ENCODE assay signal across 18 cellular contexts in genomic region chr21:16192900-16193299, GRCh38.
DNase-seq lines count a peak whose midpoint lies in the region; ATAC-seq and TF ChIP-seq lines count a peak whose summit lies in the region.
"Had no signal": no experiment of that assay in that cellular context is flagged by ENCODE, and none has a peak within 500 bp of the region (broad histone marks: within the 10 kb centered on the region; RNA-seq: fewer than 3 reads in every experiment).

No MANE protein-coding gene starts in this region.

- CTCF ChIA-PET in RWPE1 (lab: Yijun Ruan, JAX): no interaction called here

- POLR2A ChIA-PET in RWPE1 (lab: Yijun Ruan, JAX; ENCODE audit: low non-redundant PET): no interaction called here

- DNase-seq in HPDE6-E6E7 (ENCODE audit: extremely low spot score) (peak; percentile 42), RWPE1 (ENCODE audit: low spot score) (peak; percentile 57), fibroblast of pulmonary artery (ENCODE audit: low read depth) (peak; percentile 39), gastrocnemius medialis (no peak), Kasumi-1 (lab: John Stamatoyannopoulos, UW) (no peak)
- DNase-seq: brain microvascular endothelial cell; CD8-positive, alpha-beta T cell; effector CD8-positive, alpha-beta T cell; NCI-H1092 treated with DMSO at 0.1 percent for 48 hours; NCI-H524; occipital lobe; substantia nigra; T-helper 9 cell had no signal

- intact Hi-C loops in gastrocnemius medialis (cut with DNase I; ENCODE audit: low total_unique reads): loop anchor here (5.0 to 10.0 kb wide), 3 partner anchors 224 to 382 kb away; no protein-coding TSS in a partner anchor

- H3K36me3 ChIP-seq in gastrocnemius medialis: no peaks in the 10 kb centered on the region
- H3K36me3 ChIP-seq: brain microvascular endothelial cell had no signal

- in situ Hi-C loops in gastrocnemius medialis (cut with MboI; ENCODE audit: low sequenced_read_pairs in 4 of 4): loop anchor here in 3 of 4 donors (10.0 to 25.0 kb wide), 4 partner anchors 108 to 394 kb away; no protein-coding TSS in a partner anchor

- H3K9me3 ChIP-seq in gastrocnemius medialis: peaks cover 0 to 4% (median 0%) of the 10 kb centered on the region in 3 donors

- no peak for TF ChIP-seq POLR2A in gastrocnemius medialis (IDR thresholded peaks at IDR 0.05)

- H3K27ac ChIP-seq in RWPE1 (no peak overlapping the region), gastrocnemius medialis (peak overlapping the region in 3 of 4 donors; percentile 18 to 84 (median 83))

- TF ChIP-seq CTCF in RWPE1 (conservative IDR thresholded peaks at IDR 0.05; ENCODE audit: low read depth) (no peak), fibroblast of pulmonary artery (IDR thresholded peaks at IDR 0.05; ENCODE audit: low read length, missing control alignments) (no peak), gastrocnemius medialis (IDR thresholded peaks at IDR 0.05 in 4 of 5, conservative IDR thresholded peaks at IDR 0.05 in 1 of 5) (no peak)

- ATAC-seq in gastrocnemius medialis (no peak), GM21360 (IDR thresholded peaks at IDR 0.05; ENCODE audit: unreplicated experiment) (no peak), GM21576 (IDR thresholded peaks at IDR 0.05; ENCODE audit: unreplicated experiment) (no peak), HG03378 (IDR thresholded peaks at IDR 0.05; ENCODE audit: unreplicated experiment) (no peak)
- ATAC-seq: CD8-positive, alpha-beta T cell; HCT116; Right ventricle myocardium inferior had no signal

- H3K4me1 ChIP-seq in gastrocnemius medialis: peaks cover 4 to 10% of the 10 kb centered on the region in 2 donors

- no peaks in the 10 kb centered on the region for H3K27me3 ChIP-seq in gastrocnemius medialis
- H3K27me3 ChIP-seq: brain microvascular endothelial cell had no signal

- H3K4me3 ChIP-seq in fibroblast of pulmonary artery (replicated peaks; ENCODE audit: low read depth, low read length) (no peak overlapping the region), gastrocnemius medialis (no peak overlapping the region)

Comparison
In these comparisons a context has a peak if more than half of its experiments do, and no peak if none do; other contexts are left out.
1. DNase-seq: peak in HPDE6-E6E7 (single experiment), RWPE1 (single experiment) and fibroblast of pulmonary artery (single experiment); none in gastrocnemius medialis (0 of 2) and Kasumi-1 (0 of 2).